ENCODE assay signal across 1 cellular context in genomic region chr16:47004652-47005051, GRCh38.
TF ChIP-seq lines count a peak whose summit lies in the region.

No MANE protein-coding gene starts in this region.

TF ChIP-seq in GM23338, 12 proteins besides CTCF, POLR2A, EP300 and RAD21 (continued from another document):
- TF ChIP-seq, protein P1, sequence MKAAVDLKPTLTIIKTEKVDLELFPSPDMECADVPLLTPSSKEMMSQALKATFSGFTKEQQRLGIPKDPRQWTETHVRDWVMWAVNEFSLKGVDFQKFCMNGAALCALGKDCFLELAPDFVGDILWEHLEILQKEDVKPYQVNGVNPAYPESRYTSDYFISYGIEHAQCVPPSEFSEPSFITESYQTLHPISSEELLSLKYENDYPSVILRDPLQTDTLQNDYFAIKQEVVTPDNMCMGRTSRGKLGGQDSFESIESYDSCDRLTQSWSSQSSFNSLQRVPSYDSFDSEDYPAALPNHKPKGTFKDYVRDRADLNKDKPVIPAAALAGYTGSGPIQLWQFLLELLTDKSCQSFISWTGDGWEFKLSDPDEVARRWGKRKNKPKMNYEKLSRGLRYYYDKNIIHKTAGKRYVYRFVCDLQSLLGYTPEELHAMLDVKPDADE (IDR thresholded peaks at IDR 0.05) = no peak
- TF ChIP-seq POLR2AphosphoS5 (IDR thresholded peaks at IDR 0.05; ENCODE audit: low read depth) = no peak
- TF ChIP-seq JUNB (IDR thresholded peaks at IDR 0.05; ENCODE audit: unreplicated experiment) = no peak
- no peak for TF ChIP-seq ZNF331 (CRISPR knock-in tag; IDR thresholded peaks at IDR 0.05; ENCODE audit: low read depth)
- TF ChIP-seq CREB1 (CRISPR knock-in tag; IDR thresholded peaks at IDR 0.05; ENCODE audit: low read depth) = no peak
- no peak for TF ChIP-seq EZH2 (IDR thresholded peaks at IDR 0.05; ENCODE audit: low read depth, unreplicated experiment)
